ENCODE assay signal across 1 cellular context in genomic region chr1:205631727-205632373, GRCh38.
A peak's percentile ranks its signal among the peaks of the same experiment; 100 is the strongest.
TF ChIP-seq lines count a peak whose summit lies in the region.

Gene ELK4, minus strand, starts transcription at chr1:205632011. Its CDS starts 8,129 bp downstream, at chr1:205623882.

TF ChIP-seq in GM12878, 131 proteins besides CTCF, POLR2A, EP300 and RAD21 (continued from another document and continues in another):
- TF ChIP-seq YY1 (IDR thresholded peaks at IDR 0.05; ENCODE audit: low read depth, low read length) (peak; percentile 75), POLR2AphosphoS2 (IDR thresholded peaks at IDR 0.05; ENCODE audit: low read depth, low read length) (peak; percentile 87), GATAD2B (conservative IDR thresholded peaks at IDR 0.05; ENCODE audit: low read depth) (peak; percentile 55), EED (IDR thresholded peaks at IDR 0.05; ENCODE audit: low read depth) (0 out of 2 replicates have a peak, but pooled peaks have one; percentile 14), YBX1 (IDR thresholded peaks at IDR 0.05) (no peak), POU2F2 (IDR thresholded peaks at IDR 0.05; ENCODE audit: borderline replicate concordance, low read depth, low read length) (peak; percentile 88; the same call in 2 of the 3 replicates), CHD2 (IDR thresholded peaks at IDR 0.05; ENCODE audit: borderline replicate concordance, low read depth, low read length) (0 out of 2 replicates have a peak, but pooled peaks have one; percentile 25), MYC (IDR thresholded peaks at IDR 0.05; ENCODE audit: insufficient read depth, insufficient read length, insufficient replicate concordance, low read length, severe bottlenecking) (no peak), ETV6 (conservative IDR thresholded peaks at IDR 0.05 in 1 of 2, IDR thresholded peaks at IDR 0.05 in 1 of 2; ENCODE audit: borderline replicate concordance in 1 of 2, low read depth in 1 of 2) (no peak), REST (IDR thresholded peaks at IDR 0.05; ENCODE audit: low read depth, low read length) (no peak), E2F4 (IDR thresholded peaks at IDR 0.05; ENCODE audit: low read depth, low read length) (no peak; the same call in 1 of the 2 replicates), CEBPB (IDR thresholded peaks at IDR 0.05; ENCODE audit: borderline replicate concordance in 1 of 2, low read depth in 2 of 2, low read length in 2 of 2) (no peak), DPF2 (IDR thresholded peaks at IDR 0.05) (no peak; the same call in 1 of the 2 replicates), HCFC1 (IDR thresholded peaks at IDR 0.05; ENCODE audit: low read length) (peak; percentile 61; the same call in 1 of the 2 replicates), NFXL1 (IDR thresholded peaks at IDR 0.05; ENCODE audit: borderline replicate concordance) (no peak), ZNF592 (IDR thresholded peaks at IDR 0.05) (peak; percentile 70; the same call in 1 of the 2 replicates), NFYA (IDR thresholded peaks at IDR 0.05; ENCODE audit: borderline replicate concordance, low read depth, low read length) (no peak), IRF4 (IDR thresholded peaks at IDR 0.05; ENCODE audit: low read depth, low read length) (no peak), EGR1 (IDR thresholded peaks at IDR 0.05; ENCODE audit: borderline replicate concordance in 1 of 2, low read depth in 2 of 2, low read length in 2 of 2) (peak in 1 of 2 experiments; percentile 94; a peak in 2 of 3 replicates), CBFB (IDR thresholded peaks at IDR 0.05; ENCODE audit: low read depth) (peak; percentile 68), WRNIP1 (IDR thresholded peaks at IDR 0.05; ENCODE audit: borderline replicate concordance, low read depth, low read length) (no peak), POLR2AphosphoS5 (IDR thresholded peaks at IDR 0.05; ENCODE audit: low read length) (peak; percentile 89), FOXK2 (IDR thresholded peaks at IDR 0.05) (no peak), PML (IDR thresholded peaks at IDR 0.05; ENCODE audit: low read length) (no peak), NRF1 (conservative IDR thresholded peaks at IDR 0.05; ENCODE audit: low read depth, low read length) (no peak), ESRRA (IDR thresholded peaks at IDR 0.05; ENCODE audit: low read length) (peak; percentile 28; the same call in 1 of the 2 replicates), SKIL (IDR thresholded peaks at IDR 0.05; ENCODE audit: low read depth, poor library complexity, severe bottlenecking) (no peak), LARP7 (IDR thresholded peaks at IDR 0.05) (peak; percentile 95)
- TF ChIP-seq, protein P1, sequence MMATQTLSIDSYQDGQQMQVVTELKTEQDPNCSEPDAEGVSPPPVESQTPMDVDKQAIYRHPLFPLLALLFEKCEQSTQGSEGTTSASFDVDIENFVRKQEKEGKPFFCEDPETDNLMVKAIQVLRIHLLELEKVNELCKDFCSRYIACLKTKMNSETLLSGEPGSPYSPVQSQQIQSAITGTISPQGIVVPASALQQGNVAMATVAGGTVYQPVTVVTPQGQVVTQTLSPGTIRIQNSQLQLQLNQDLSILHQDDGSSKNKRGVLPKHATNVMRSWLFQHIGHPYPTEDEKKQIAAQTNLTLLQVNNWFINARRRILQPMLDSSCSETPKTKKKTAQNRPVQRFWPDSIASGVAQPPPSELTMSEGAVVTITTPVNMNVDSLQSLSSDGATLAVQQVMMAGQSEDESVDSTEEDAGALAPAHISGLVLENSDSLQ (IDR thresholded peaks at IDR 0.05), result peak; percentile 75; the same call in 1 of the 2 replicates
- TF ChIP-seq, protein P2, sequence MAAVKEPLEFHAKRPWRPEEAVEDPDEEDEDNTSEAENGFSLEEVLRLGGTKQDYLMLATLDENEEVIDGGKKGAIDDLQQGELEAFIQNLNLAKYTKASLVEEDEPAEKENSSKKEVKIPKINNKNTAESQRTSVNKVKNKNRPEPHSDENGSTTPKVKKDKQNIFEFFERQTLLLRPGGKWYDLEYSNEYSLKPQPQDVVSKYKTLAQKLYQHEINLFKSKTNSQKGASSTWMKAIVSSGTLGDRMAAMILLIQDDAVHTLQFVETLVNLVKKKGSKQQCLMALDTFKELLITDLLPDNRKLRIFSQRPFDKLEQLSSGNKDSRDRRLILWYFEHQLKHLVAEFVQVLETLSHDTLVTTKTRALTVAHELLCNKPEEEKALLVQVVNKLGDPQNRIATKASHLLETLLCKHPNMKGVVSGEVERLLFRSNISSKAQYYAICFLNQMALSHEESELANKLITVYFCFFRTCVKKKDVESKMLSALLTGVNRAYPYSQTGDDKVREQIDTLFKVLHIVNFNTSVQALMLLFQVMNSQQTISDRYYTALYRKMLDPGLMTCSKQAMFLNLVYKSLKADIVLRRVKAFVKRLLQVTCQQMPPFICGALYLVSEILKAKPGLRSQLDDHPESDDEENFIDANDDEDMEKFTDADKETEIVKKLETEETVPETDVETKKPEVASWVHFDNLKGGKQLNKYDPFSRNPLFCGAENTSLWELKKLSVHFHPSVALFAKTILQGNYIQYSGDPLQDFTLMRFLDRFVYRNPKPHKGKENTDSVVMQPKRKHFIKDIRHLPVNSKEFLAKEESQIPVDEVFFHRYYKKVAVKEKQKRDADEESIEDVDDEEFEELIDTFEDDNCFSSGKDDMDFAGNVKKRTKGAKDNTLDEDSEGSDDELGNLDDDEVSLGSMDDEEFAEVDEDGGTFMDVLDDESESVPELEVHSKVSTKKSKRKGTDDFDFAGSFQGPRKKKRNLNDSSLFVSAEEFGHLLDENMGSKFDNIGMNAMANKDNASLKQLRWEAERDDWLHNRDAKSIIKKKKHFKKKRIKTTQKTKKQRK (IDR thresholded peaks at IDR 0.05; ENCODE audit: low read depth, low read length), result no peak
- TF ChIP-seq, protein P3, sequence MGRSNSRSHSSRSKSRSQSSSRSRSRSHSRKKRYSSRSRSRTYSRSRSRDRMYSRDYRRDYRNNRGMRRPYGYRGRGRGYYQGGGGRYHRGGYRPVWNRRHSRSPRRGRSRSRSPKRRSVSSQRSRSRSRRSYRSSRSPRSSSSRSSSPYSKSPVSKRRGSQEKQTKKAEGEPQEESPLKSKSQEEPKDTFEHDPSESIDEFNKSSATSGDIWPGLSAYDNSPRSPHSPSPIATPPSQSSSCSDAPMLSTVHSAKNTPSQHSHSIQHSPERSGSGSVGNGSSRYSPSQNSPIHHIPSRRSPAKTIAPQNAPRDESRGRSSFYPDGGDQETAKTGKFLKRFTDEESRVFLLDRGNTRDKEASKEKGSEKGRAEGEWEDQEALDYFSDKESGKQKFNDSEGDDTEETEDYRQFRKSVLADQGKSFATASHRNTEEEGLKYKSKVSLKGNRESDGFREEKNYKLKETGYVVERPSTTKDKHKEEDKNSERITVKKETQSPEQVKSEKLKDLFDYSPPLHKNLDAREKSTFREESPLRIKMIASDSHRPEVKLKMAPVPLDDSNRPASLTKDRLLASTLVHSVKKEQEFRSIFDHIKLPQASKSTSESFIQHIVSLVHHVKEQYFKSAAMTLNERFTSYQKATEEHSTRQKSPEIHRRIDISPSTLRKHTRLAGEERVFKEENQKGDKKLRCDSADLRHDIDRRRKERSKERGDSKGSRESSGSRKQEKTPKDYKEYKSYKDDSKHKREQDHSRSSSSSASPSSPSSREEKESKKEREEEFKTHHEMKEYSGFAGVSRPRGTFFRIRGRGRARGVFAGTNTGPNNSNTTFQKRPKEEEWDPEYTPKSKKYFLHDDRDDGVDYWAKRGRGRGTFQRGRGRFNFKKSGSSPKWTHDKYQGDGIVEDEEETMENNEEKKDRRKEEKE (IDR thresholded peaks at IDR 0.05), result no peak
- TF ChIP-seq, protein P4, sequence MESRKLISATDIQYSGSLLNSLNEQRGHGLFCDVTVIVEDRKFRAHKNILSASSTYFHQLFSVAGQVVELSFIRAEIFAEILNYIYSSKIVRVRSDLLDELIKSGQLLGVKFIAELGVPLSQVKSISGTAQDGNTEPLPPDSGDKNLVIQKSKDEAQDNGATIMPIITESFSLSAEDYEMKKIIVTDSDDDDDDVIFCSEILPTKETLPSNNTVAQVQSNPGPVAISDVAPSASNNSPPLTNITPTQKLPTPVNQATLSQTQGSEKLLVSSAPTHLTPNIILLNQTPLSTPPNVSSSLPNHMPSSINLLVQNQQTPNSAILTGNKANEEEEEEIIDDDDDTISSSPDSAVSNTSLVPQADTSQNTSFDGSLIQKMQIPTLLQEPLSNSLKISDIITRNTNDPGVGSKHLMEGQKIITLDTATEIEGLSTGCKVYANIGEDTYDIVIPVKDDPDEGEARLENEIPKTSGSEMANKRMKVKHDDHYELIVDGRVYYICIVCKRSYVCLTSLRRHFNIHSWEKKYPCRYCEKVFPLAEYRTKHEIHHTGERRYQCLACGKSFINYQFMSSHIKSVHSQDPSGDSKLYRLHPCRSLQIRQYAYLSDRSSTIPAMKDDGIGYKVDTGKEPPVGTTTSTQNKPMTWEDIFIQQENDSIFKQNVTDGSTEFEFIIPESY (IDR thresholded peaks at IDR 0.05), result no peak
